Comparison of ENCODE assay signal across 23 cellular contexts in the genomic region with DNA sequence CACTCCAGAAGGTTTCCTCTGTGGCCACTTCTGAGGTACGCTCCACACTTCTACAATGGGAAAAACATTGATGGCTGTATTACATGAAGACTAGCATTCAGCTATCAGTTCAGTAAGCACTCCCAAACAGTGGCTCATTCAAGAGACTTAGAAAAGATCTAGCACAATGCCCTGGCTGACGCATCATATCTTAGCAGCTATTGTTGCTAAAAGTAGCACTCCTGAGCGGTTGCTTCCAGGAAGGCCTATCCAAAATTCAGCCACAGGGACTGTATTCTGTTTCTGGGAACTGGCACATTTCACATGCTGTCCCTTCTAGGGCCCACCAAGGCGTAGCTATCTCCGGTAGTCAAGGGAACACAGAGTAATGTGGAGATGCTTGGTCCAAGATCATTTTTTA. TPM values are rescaled to one million over a fixed set of nuclear protein-coding genes. Genes with fewer than 3 reads are reported as not detected.
DNase-seq lines count a peak whose midpoint lies in the region; ATAC-seq and TF ChIP-seq lines count a peak whose summit lies in the region.
"Had no signal": no experiment of that assay in that cellular context is flagged by ENCODE, and none has a peak within 500 bp of the region (broad histone marks: within the 10 kb centered on the region; RNA-seq: fewer than 3 reads in every experiment).

No MANE protein-coding gene starts in this region.

- H3K23ac ChIP-seq in mesendoderm (ENCODE audit: low read length) = no peak overlapping the region

- no peak overlapping the region for H3K4ac ChIP-seq in mesendoderm (ENCODE audit: low read depth, low read length)

- H3K79me2 ChIP-seq in mesendoderm (ENCODE audit: control insufficient read depth, insufficient read depth, low read length) = no peaks in the 10 kb centered on the region

- H3K79me1 ChIP-seq in mesendoderm (ENCODE audit: low read length) = no peaks in the 10 kb centered on the region

- no peak for ATAC-seq in HG03039 (IDR thresholded peaks at IDR 0.05; ENCODE audit: unreplicated experiment)
- ATAC-seq: HCT116 had no signal

- H3K4me1 ChIP-seq in cardiac muscle cell (ENCODE audit: low read depth) (peaks cover 32% of the 10 kb centered on the region), esophagus squamous epithelium (peaks cover 0 to 10% (median 3%) of the 10 kb centered on the region in 3 donors), mesendoderm (ENCODE audit: control insufficient read depth, low read depth, low read length) (no peaks in the 10 kb centered on the region)

- intact Hi-C loops in esophagus squamous epithelium (cut with DNase I) = no loop called here

- no peak for TF ChIP-seq CTCF in cardiac muscle cell (IDR thresholded peaks at IDR 0.05; ENCODE audit: low read depth, low read length)
- TF ChIP-seq CTCF in esophagus squamous epithelium (IDR thresholded peaks at IDR 0.05) = no peak
- TF ChIP-seq CTCF in GM13976 (IDR thresholded peaks at IDR 0.05; ENCODE audit: borderline replicate concordance, control extremely low read depth, extremely low read depth, insufficient read depth, missing control alignments) = no peak

- H3K18ac ChIP-seq in mesendoderm (ENCODE audit: low read length) = no peak overlapping the region

- H3K9me3 ChIP-seq in cardiac muscle cell (ENCODE audit: low read depth) (no peaks in the 10 kb centered on the region), esophagus squamous epithelium (no peaks in the 10 kb centered on the region)

- no peak overlapping the region for H3K9ac ChIP-seq in mesendoderm (ENCODE audit: low read length)

- H4K5ac ChIP-seq in mesendoderm (ENCODE audit: low read length) = no peak overlapping the region

- no peak overlapping the region for H2AK5ac ChIP-seq in mesendoderm (ENCODE audit: low read length)

- no peak for TF ChIP-seq POLR2A in esophagus squamous epithelium (IDR thresholded peaks at IDR 0.05)

- DNase-seq in SK-MEL-5 (ENCODE audit: low read depth, low spot score) (peak; percentile 90), cardiac muscle cell (ENCODE audit: low read depth in 1 of 2, low spot score in 1 of 2) (peak in 1 of 2 donors; percentile 50), pons (ENCODE audit: low spot score) (peak; percentile 92), esophagus squamous epithelium (lab: John Stamatoyannopoulos, UW) (no peak), GM13976 (ENCODE audit: low spot score) (no peak), mesendoderm (no peak)
- DNase-seq: AML-193, DMS53, GDM1, GOT3, Karpas-422, NCI-H1694 treated with DMSO at 0.1 percent for 48 hours, NCI-H2081 treated with DMSO at 0.1 percent for 48 hours, NCI-H2171 treated with DMSO at 0.1 percent for 48 hours, NCI-H524 treated with DMSO at 0.1 percent for 48 hours, NCI-H82, OCI-M1, SHP77 had no signal

- no peak overlapping the region for H3K56ac ChIP-seq in mesendoderm (ENCODE audit: low read length)

- H3K36me3 ChIP-seq in cardiac muscle cell = no peaks in the 10 kb centered on the region
- H3K36me3 ChIP-seq in esophagus squamous epithelium = no peaks in the 10 kb centered on the region
- no peaks in the 10 kb centered on the region for H3K36me3 ChIP-seq in mesendoderm (ENCODE audit: control insufficient read depth, insufficient read depth, low read length)

- in situ Hi-C loops in SK-MEL-5 (cut with HindIII; ENCODE audit: low pct_unique_long_range_greater_than_20kb, low sequenced_read_pairs) (no loop called here), GM13976 (cut with MboI; ENCODE audit: low sequenced_read_pairs, unreplicated experiment) (no loop called here)

- 83 to 95% methylated on average over 5 of the region's 5 CpGs for WGBS in esophagus squamous epithelium, 2 donors
- no CpG with 5 or more reads among the region's 5 CpGs for WGBS in mesendoderm (ENCODE audit: extremely low coverage, insufficient coverage, low lambda C conversion rate)

- H2BK15ac ChIP-seq in mesendoderm (replicated peaks; ENCODE audit: low read depth) = no peak overlapping the region

- no peak overlapping the region for H2BK120ac ChIP-seq in mesendoderm (ENCODE audit: low read depth, low read length)

- H3K4me2 ChIP-seq in mesendoderm (ENCODE audit: low read length) = no peak overlapping the region

- H3K27me3 ChIP-seq in cardiac muscle cell = no peaks in the 10 kb centered on the region
- H3K27me3 ChIP-seq in layer of hippocampus (ENCODE audit: control insufficient read depth, insufficient read depth, low read length) = no peaks in the 10 kb centered on the region
- H3K27me3 ChIP-seq in esophagus squamous epithelium = no peaks in the 10 kb centered on the region
- H3K27me3 ChIP-seq in mesendoderm (ENCODE audit: insufficient read depth, low read length, poor library complexity) = no peaks in the 10 kb centered on the region

- no peak overlapping the region for H2BK5ac ChIP-seq in mesendoderm (ENCODE audit: low read length)

- H3K4me3 ChIP-seq in cardiac muscle cell (no peak overlapping the region), esophagus squamous epithelium (no peak overlapping the region), mesendoderm (ENCODE audit: low read length) (no peak overlapping the region)
- H3K4me3 ChIP-seq: SK-N-MC had no signal

- peak overlapping the region; percentile 9 for H3K27ac ChIP-seq in cardiac muscle cell
- peak overlapping the region; percentile 12 for H3K27ac ChIP-seq in layer of hippocampus (ENCODE audit: low read depth, low read length)
- no peak overlapping the region for H3K27ac ChIP-seq in esophagus squamous epithelium
- H3K27ac ChIP-seq in mesendoderm (ENCODE audit: low read depth, low read length) = no peak overlapping the region
- H3K27ac ChIP-seq: C4-2B, SK-N-MC had no signal

- H4K8ac ChIP-seq in mesendoderm (ENCODE audit: low read depth, low read length) = no peak overlapping the region

RNA-seq across cellular contexts. Expression of a gene that starts 21.2 kb away (rescaled TPM):
- total RNA-seq in SK-MEL-5 (2014; rRNA removed; shearing (Covaris generic)) = 51.0 and 51.3 TPM in 2 replicates
- polyA plus RNA-seq in SK-MEL-5 (2015; cell fraction: cytosol; rRNA removed) = 28.7 and 37.5 TPM in 2 replicates
- 23.9 and 26.4 TPM in 2 replicates for polyA plus RNA-seq in SK-MEL-5 (2015; cell fraction: nucleus; rRNA removed)
- total RNA-seq in cardiac muscle cell = 11.2 and 17.3 TPM in 2 replicates
- polyA plus RNA-seq in cardiac muscle cell = 8.2 and 8.7 TPM in 2 replicates
- 10 to 100 TPM in 2 of 4 donors, 1 to 10 TPM in 2; 4.3 to 16.4 (median 9.3) TPM for total RNA-seq in esophagus squamous epithelium
- 15.7 TPM for polyA plus RNA-seq in mesendoderm (2013, experiment 1 of 2)
- polyA plus RNA-seq in mesendoderm (2013, experiment 2 of 2) = 16.5 TPM

Comparison
In these comparisons a context has a peak if more than half of its experiments do, and no peak if none do; other contexts are left out.
1. DNase-seq: peak in SK-MEL-5 (single experiment) and pons (single experiment); none in esophagus squamous epithelium (single experiment), GM13976 (single experiment) and mesendoderm (single experiment).
2. H3K27ac ChIP-seq: peak in cardiac muscle cell (single experiment) and layer of hippocampus (single experiment); none in esophagus squamous epithelium (0 of 4) and mesendoderm (single experiment).